ENCODE assay signal across 13 cellular contexts in genomic region chr17:81408049-81408448, GRCh38. TPM values are rescaled to one million over a fixed set of nuclear protein-coding genes. Genes with fewer than 3 reads are reported as not detected.
DNase-seq lines count a peak whose midpoint lies in the region; ATAC-seq and TF ChIP-seq lines count a peak whose summit lies in the region.
"Had no signal": no experiment of that assay in that cellular context is flagged by ENCODE, and none has a peak within 500 bp of the region (broad histone marks: within the 10 kb centered on the region; RNA-seq: fewer than 3 reads in every experiment).

No MANE protein-coding gene starts in this region.

- H3F3A ChIP-seq in neural progenitor cell (ENCODE audit: low read depth), result peaks cover 8% of the 10 kb centered on the region

- no peaks in the 10 kb centered on the region for H3K9me3 ChIP-seq in neural progenitor cell (ENCODE audit: low read depth)
- H3K9me3 ChIP-seq: BE2C had no signal

- TF ChIP-seq CTCF in 22Rv1 (IDR thresholded peaks at IDR 0.05) (no peak), glutamatergic neuron (IDR thresholded peaks at IDR 0.05; ENCODE audit: partially characterized antibody, unreplicated experiment) (no peak), neural progenitor cell (IDR thresholded peaks at IDR 0.05) (no peak), progenitor cell of endocrine pancreas (IDR thresholded peaks at IDR 0.05; ENCODE audit: unreplicated experiment) (no peak), foreskin fibroblast (IDR thresholded peaks at IDR 0.05; ENCODE audit: low read depth, low read length) (no peak)

- H3K4me3 ChIP-seq in neural progenitor cell (no peak overlapping the region), foreskin fibroblast (ENCODE audit: low read depth in 1 of 2, low read length in 2 of 2) (no peak overlapping the region)

- DNase-seq in COLO668 (lab: John Stamatoyannopoulos, UW; ENCODE audit: unreplicated experiment) (peak; percentile 15), glutamatergic neuron (no peak), neural progenitor cell (ENCODE audit: low spot score) (no peak), progenitor cell of endocrine pancreas (ENCODE audit: low spot score, unreplicated experiment) (no peak), foreskin fibroblast (no peak)
- no peak for DNase-seq in activated naive CD4-positive, alpha-beta T cell treated with anti-CD3 and anti-CD28 coated beads, Interleukin-2, amount 50 U/mL, for 72 hours (ENCODE audit: low spot score in 2 of 2)
- no peak for DNase-seq in stimulated activated CD4-positive, alpha-beta T cell treated with anti-CD3 and anti-CD28 coated beads, Interleukin-1b, Interleukin-23, amount 100 ng/mL, for 48 hours
- DNase-seq: BE2C; CD8-positive, alpha-beta memory T cell; DMS53; GF-D8 had no signal

- no peak for ATAC-seq in activated naive CD4-positive, alpha-beta T cell treated with anti-CD3 and anti-CD28 coated beads, Interleukin-2, amount 50 U/mL, for 72 hours
- ATAC-seq: HCT116 had no signal

- H4K20me1 ChIP-seq in neural progenitor cell (ENCODE audit: low read depth), result peaks cover 96% of the 10 kb centered on the region

- no peak overlapping the region for H3K4me2 ChIP-seq in neural progenitor cell

- H3K4me1 ChIP-seq in neural progenitor cell, result peaks cover 39% of the 10 kb centered on the region

- peaks cover 16% of the 10 kb centered on the region for H3K27me3 ChIP-seq in neural progenitor cell
- H3K27me3 ChIP-seq: BE2C had no signal

- H3K4me3 Mint-ChIP-seq in glutamatergic neuron (ENCODE audit: unreplicated experiment) (peak overlapping the region; percentile 20), neural progenitor cell (peak overlapping the region; percentile 43), progenitor cell of endocrine pancreas (ENCODE audit: low read depth) (no peak overlapping the region)
- H3K4me3 Mint-ChIP-seq: CD8-positive, alpha-beta memory T cell had no signal

- no peak overlapping the region for H2AFZ ChIP-seq in neural progenitor cell (replicated peaks)

- no peaks in the 10 kb centered on the region for H3K36me3 Mint-ChIP-seq in glutamatergic neuron (ENCODE audit: unreplicated experiment)
- H3K36me3 Mint-ChIP-seq in neural progenitor cell, result peaks cover 3% of the 10 kb centered on the region
- peaks cover 2% of the 10 kb centered on the region for H3K36me3 Mint-ChIP-seq in progenitor cell of endocrine pancreas (ENCODE audit: insufficient read depth)
- no peaks in the 10 kb centered on the region for H3K36me3 Mint-ChIP-seq in activated naive CD4-positive, alpha-beta T cell treated with anti-CD3 and anti-CD28 coated beads, Interleukin-2, amount 50 U/mL, for 72 hours
- H3K36me3 Mint-ChIP-seq: CD8-positive, alpha-beta memory T cell had no signal

- peaks cover 31% of the 10 kb centered on the region for H3K79me2 ChIP-seq in neural progenitor cell (ENCODE audit: low read depth)

- H3K9me3 Mint-ChIP-seq in glutamatergic neuron (ENCODE audit: unreplicated experiment), result peaks cover 12% of the 10 kb centered on the region
- no peaks in the 10 kb centered on the region for H3K9me3 Mint-ChIP-seq in neural progenitor cell
- no peaks in the 10 kb centered on the region for H3K9me3 Mint-ChIP-seq in progenitor cell of endocrine pancreas (ENCODE audit: low read depth)
- H3K9me3 Mint-ChIP-seq in activated naive CD4-positive, alpha-beta T cell treated with anti-CD3 and anti-CD28 coated beads, Interleukin-2, amount 50 U/mL, for 72 hours, result no peaks in the 10 kb centered on the region
- H3K9me3 Mint-ChIP-seq: CD8-positive, alpha-beta memory T cell had no signal

- H3K4me1 Mint-ChIP-seq in glutamatergic neuron (ENCODE audit: low read depth, unreplicated experiment) (peaks cover 41% of the 10 kb centered on the region), neural progenitor cell (peaks cover 53% of the 10 kb centered on the region), progenitor cell of endocrine pancreas (ENCODE audit: low read depth) (peaks cover 12% of the 10 kb centered on the region)

- H3K27ac Mint-ChIP-seq in glutamatergic neuron (ENCODE audit: unreplicated experiment) (no peak overlapping the region), neural progenitor cell (no peak overlapping the region), progenitor cell of endocrine pancreas (no peak overlapping the region)
- no peak overlapping the region for H3K27ac Mint-ChIP-seq in activated naive CD4-positive, alpha-beta T cell treated with anti-CD3 and anti-CD28 coated beads, Interleukin-2, amount 50 U/mL, for 72 hours
- H3K27ac Mint-ChIP-seq: CD8-positive, alpha-beta memory T cell had no signal

- 0 out of 2 replicates have a peak overlapping the region, but pooled peaks have one; percentile 5 for H3K27ac ChIP-seq in 22Rv1
- no peak overlapping the region for H3K27ac ChIP-seq in neural progenitor cell

- H3K27me3 Mint-ChIP-seq in glutamatergic neuron (ENCODE audit: unreplicated experiment), result peaks cover 6% of the 10 kb centered on the region
- no peaks in the 10 kb centered on the region for H3K27me3 Mint-ChIP-seq in neural progenitor cell (ENCODE audit: insufficient read depth, low read depth)
- no peaks in the 10 kb centered on the region for H3K27me3 Mint-ChIP-seq in progenitor cell of endocrine pancreas

- H3K36me3 ChIP-seq in neural progenitor cell, result no peaks in the 10 kb centered on the region
- H3K36me3 ChIP-seq: BE2C had no signal

- no peak overlapping the region for H3K9ac ChIP-seq in neural progenitor cell

RNA-seq across cellular contexts. Expression of gene BAHCC1, which starts 12.8 kb away (rescaled TPM):
- 111 TPM for total RNA-seq in glutamatergic neuron (ENCODE audit: unreplicated experiment)
- 3.4 and 26.3 TPM in 2 replicates for total RNA-seq in neural progenitor cell (ENCODE audit: low replicate concordance)
- total RNA-seq in progenitor cell of endocrine pancreas, result 36.9 and 40.5 TPM in 2 replicates
- total RNA-seq in activated naive CD4-positive, alpha-beta T cell treated with anti-CD3 and anti-CD28 coated beads, Interleukin-2, amount 50 U/mL, for 72 hours, result under 1 TPM in 1 of 2 donors, not detected in 1; 0.16 TPM
- total RNA-seq: CD8-positive, alpha-beta memory T cell had no signal
